In genomic region chr7:23341846-23342598, GRCh38 we compare ENCODE assay signal across 1 cellular context.
TF ChIP-seq lines count a peak whose summit lies in the region.

No MANE protein-coding gene starts in this region.

TF ChIP-seq in endothelial cell of umbilical vein, 7 proteins besides CTCF, POLR2A, EP300 and RAD21:
- no peak for TF ChIP-seq JUN (IDR thresholded peaks at IDR 0.05; ENCODE audit: borderline replicate concordance, insufficient read depth, insufficient read length, low read depth)
- TF ChIP-seq MYC (IDR thresholded peaks at IDR 0.05; ENCODE audit: low read depth, low read length), result no peak
- no peak for TF ChIP-seq GATA2 (IDR thresholded peaks at IDR 0.05; ENCODE audit: insufficient read depth, insufficient read length, low read depth, low read length)
- TF ChIP-seq MAX (IDR thresholded peaks at IDR 0.05; ENCODE audit: insufficient read depth, insufficient read length), result no peak
- no peak for TF ChIP-seq POLR2AphosphoS5 (IDR thresholded peaks at IDR 0.05; ENCODE audit: insufficient read depth, low read depth, low read length)
- no peak for TF ChIP-seq EZH2 (IDR thresholded peaks at IDR 0.05; ENCODE audit: borderline replicate concordance, low read depth, low read length, severe bottlenecking)
- no peak for TF ChIP-seq FOS (IDR thresholded peaks at IDR 0.05; ENCODE audit: borderline replicate concordance, insufficient read depth, low read length)
TF ChIP-seq in endothelial cell of umbilical vein: peak in this region for 0.
